ENCODE assay signal across 9 cellular contexts in the genomic region with DNA sequence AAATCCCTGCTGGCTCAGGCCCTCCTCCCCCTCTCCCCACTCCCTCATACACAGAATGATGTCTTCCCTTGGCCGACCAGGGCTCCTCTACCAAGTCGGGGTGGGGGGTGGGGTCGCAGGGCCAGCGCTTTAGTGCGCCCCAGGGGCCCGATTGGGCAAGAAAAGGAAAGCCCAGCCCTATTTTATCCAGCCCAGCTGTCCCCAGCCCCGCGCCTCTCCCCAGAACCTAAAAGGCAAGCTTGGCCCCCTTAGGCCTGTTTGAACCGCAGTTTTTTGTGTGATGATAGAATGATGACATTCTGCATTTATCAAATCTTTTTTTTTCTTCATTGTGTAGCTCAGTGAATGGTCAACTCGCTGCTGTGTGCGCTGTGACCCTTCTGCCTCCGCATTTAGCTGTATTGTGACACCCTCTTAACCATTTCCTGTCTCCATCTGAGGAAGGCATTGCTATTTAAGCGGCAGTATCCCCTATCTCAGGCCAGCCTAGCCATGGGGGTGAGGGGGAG.
A peak's percentile ranks its signal among the peaks of the same experiment; 100 is the strongest.
DNase-seq lines count a peak whose midpoint lies in the region; ATAC-seq, FAIRE-seq and TF ChIP-seq lines count a peak whose summit lies in the region.
"Had no signal": no experiment of that assay in that cellular context is flagged by ENCODE, and none has a peak within 500 bp of the region (broad histone marks: within the 10 kb centered on the region; RNA-seq: fewer than 3 reads in every experiment).

No MANE protein-coding gene starts in this region.

- H3K9me3 ChIP-seq in keratinocyte (ENCODE audit: control insufficient read depth, low read depth, low read length) (no peaks in the 10 kb centered on the region), upper lobe of left lung (no peaks in the 10 kb centered on the region), small intestine (ENCODE audit: control insufficient read depth, low read depth) (no peaks in the 10 kb centered on the region)

- H3K27me3 Mint-ChIP-seq in activated T-cell treated with anti-CD3 and anti-CD28 coated beads, Interleukin-2, amount 50 U/mL, for 72 hours (ENCODE audit: low read depth): peaks cover 78% of the 10 kb centered on the region
- H3K27me3 Mint-ChIP-seq in activated T-helper 17 cell treated with anti-CD3 and anti-CD28 coated beads, Interleukin-2, amount 50 U/mL, for 72 hours: peaks cover 47% of the 10 kb centered on the region

- H3K36me3 ChIP-seq in keratinocyte (ENCODE audit: control insufficient read depth in 2 of 2, extremely low read depth in 1 of 2, insufficient read depth in 2 of 2, low read length in 2 of 2) (no peaks in the 10 kb centered on the region), upper lobe of left lung (no peaks in the 10 kb centered on the region), small intestine (ENCODE audit: control insufficient read depth in 2 of 2, insufficient read depth in 2 of 2, low read length in 2 of 2) (no peaks in the 10 kb centered on the region)

- H3K79me2 ChIP-seq in keratinocyte (ENCODE audit: control insufficient read depth, insufficient read depth, low read length): no peaks in the 10 kb centered on the region

- H3K36me3 Mint-ChIP-seq in activated T-cell treated with anti-CD3 and anti-CD28 coated beads, Interleukin-2, amount 50 U/mL, for 72 hours (ENCODE audit: insufficient read depth in 2 of 2): peaks cover 1 to 3% of the 10 kb centered on the region in 2 donors
- no peaks in the 10 kb centered on the region for H3K36me3 Mint-ChIP-seq in activated T-helper 17 cell treated with anti-CD3 and anti-CD28 coated beads, Interleukin-2, amount 50 U/mL, for 72 hours (ENCODE audit: low read depth)

- H3K27ac ChIP-seq in keratinocyte (ENCODE audit: control insufficient read depth, insufficient read depth, low read length) (no peak overlapping the region), upper lobe of left lung (peak overlapping the region in 2 of 4 donors; percentile 18 to 48), small intestine (ENCODE audit: low read depth in 1 of 2, low read length in 1 of 2) (no peak overlapping the region)

- no peak for TF ChIP-seq CTCF in keratinocyte (optimal IDR thresholded peaks at IDR 0.05 in 1 of 3, IDR thresholded peaks at IDR 0.05 in 1 of 3, conservative IDR thresholded peaks at IDR 0.05 in 1 of 3; ENCODE audit: extremely low read depth in 1 of 3, insufficient read depth in 2 of 3, low read length in 3 of 3)
- no peak for TF ChIP-seq CTCF in upper lobe of left lung (IDR thresholded peaks at IDR 0.05)

- H4K20me1 ChIP-seq in keratinocyte (ENCODE audit: control insufficient read depth, extremely low read depth, insufficient read depth, low read length): no peaks in the 10 kb centered on the region

- no peak for DNase-seq in activated T-cell treated with anti-CD3 and anti-CD28 coated beads, Interleukin-2, amount 50 U/mL, for 72 hours
- DNase-seq in activated T-cell treated with anti-CD3 and anti-CD28 coated beads for 4 hours (no peak), keratinocyte (ENCODE audit: low read depth, low spot score) (no peak), upper lobe of left lung (no peak), small intestine (no peak)
- DNase-seq in stimulated activated CD4-positive, alpha-beta T cell treated with anti-CD3 and anti-CD28 coated beads, Interleukin-4, amount 100 ng/mL, for 24 hours: no peak

- peak overlapping the region; percentile 72 to 90 for H3K4me3 Mint-ChIP-seq in activated T-cell treated with anti-CD3 and anti-CD28 coated beads, Interleukin-2, amount 50 U/mL, for 72 hours
- H3K4me3 Mint-ChIP-seq in activated T-helper 17 cell treated with anti-CD3 and anti-CD28 coated beads, Interleukin-2, amount 50 U/mL, for 72 hours: peak overlapping the region; percentile 73

- H3K4me2 ChIP-seq in keratinocyte (ENCODE audit: control insufficient read depth, extremely low read depth, insufficient read depth, low read depth, low read length): peak overlapping the region; percentile 85

- WGBS in upper lobe of left lung, 2 donors: 19 to 25% methylated on average over 13 of the region's 13 CpGs
- whole genome bisulfite sequencing in small intestine, 3 donors: 27 to 41% (median 40%) methylated on average over 13 of the region's 13 CpGs

- no peaks in the 10 kb centered on the region for H3K9me3 Mint-ChIP-seq in activated T-cell treated with anti-CD3 and anti-CD28 coated beads, Interleukin-2, amount 50 U/mL, for 72 hours
- no peaks in the 10 kb centered on the region for H3K9me3 Mint-ChIP-seq in activated T-helper 17 cell treated with anti-CD3 and anti-CD28 coated beads, Interleukin-2, amount 50 U/mL, for 72 hours

- H3K27me3 ChIP-seq in keratinocyte (ENCODE audit: control insufficient read depth, extremely low read depth, insufficient read depth, low read length) (peaks cover 6% of the 10 kb centered on the region), upper lobe of left lung (peaks cover 0 to 10% (median 3%) of the 10 kb centered on the region in 4 donors), small intestine (ENCODE audit: control insufficient read depth in 2 of 2, insufficient read depth in 2 of 2, low read length in 2 of 2) (peaks cover 9 to 10% of the 10 kb centered on the region in 2 donors)

- FAIRE-seq in keratinocyte (lab: Jason Lieb, UNC) (peak; percentile 59), small intestine (lab: Jason Lieb, UNC) (no peak)
- FAIRE-seq: K562 had no signal

- H3K9ac ChIP-seq in keratinocyte (ENCODE audit: control insufficient read depth, extremely low read depth, insufficient read depth, low read length): peak overlapping the region; percentile 77

- no peak for TF ChIP-seq POLR2A in upper lobe of left lung (IDR thresholded peaks at IDR 0.05)

- H3K4me3 ChIP-seq in keratinocyte (ENCODE audit: control insufficient read depth in 2 of 3, extremely low read depth in 1 of 3, insufficient read depth in 2 of 3, low read depth in 1 of 3, low read length in 3 of 3) (peak overlapping the region in 2 of 3 experiments; percentile 75 to 76), upper lobe of left lung (peak overlapping the region in 3 of 4 donors; percentile 53 to 68 (median 60)), small intestine (ENCODE audit: low read depth in 1 of 2, low read length in 2 of 2) (no peak overlapping the region)
- H3K4me3 ChIP-seq: K562 had no signal

- H3K27ac Mint-ChIP-seq in activated T-cell treated with anti-CD3 and anti-CD28 coated beads, Interleukin-2, amount 50 U/mL, for 72 hours: no peak overlapping the region
- H3K27ac Mint-ChIP-seq in activated T-helper 17 cell treated with anti-CD3 and anti-CD28 coated beads, Interleukin-2, amount 50 U/mL, for 72 hours: no peak overlapping the region

- peaks cover 33% of the 10 kb centered on the region for H3K4me1 Mint-ChIP-seq in activated T-cell treated with anti-CD3 and anti-CD28 coated beads, Interleukin-2, amount 50 U/mL, for 72 hours (ENCODE audit: low read depth)
- peaks cover 24% of the 10 kb centered on the region for H3K4me1 Mint-ChIP-seq in activated T-helper 17 cell treated with anti-CD3 and anti-CD28 coated beads, Interleukin-2, amount 50 U/mL, for 72 hours

- TF ChIP-seq EP300 in upper lobe of left lung (IDR thresholded peaks at IDR 0.05): no peak

- H3K9me1 ChIP-seq in keratinocyte (ENCODE audit: control insufficient read depth, extremely low read depth, insufficient read depth, low read length): no peaks in the 10 kb centered on the region

- no peak for ATAC-seq in activated T-cell treated with anti-CD3 and anti-CD28 coated beads, Interleukin-2, amount 50 U/mL, for 72 hours (replicated peaks in 1 of 2)
- ATAC-seq in activated T-helper 17 cell treated with anti-CD3 and anti-CD28 coated beads, Interleukin-2, amount 50 U/mL, for 72 hours (replicated peaks): no peak
- ATAC-seq in upper lobe of left lung (ENCODE audit: low FRiP score in 2 of 2): peak in 1 of 2 donors; percentile 60
- ATAC-seq in GM18907 (IDR thresholded peaks at IDR 0.05; ENCODE audit: unreplicated experiment): no peak
- ATAC-seq: K562 had no signal

- dilution Hi-C loops in keratinocyte (cut with MboI; ENCODE audit: extremely low pct_ligation_motif_present, low sequenced_read_pairs): no loop called here

- H3K4me1 ChIP-seq in keratinocyte (ENCODE audit: control insufficient read depth, extremely low read depth, insufficient read depth, low read length) (peaks cover 27% of the 10 kb centered on the region), upper lobe of left lung (peaks cover 18 to 41% (median 22%) of the 10 kb centered on the region in 4 donors), small intestine (ENCODE audit: control insufficient read depth in 2 of 2, insufficient read depth in 1 of 2, low read depth in 1 of 2, low read length in 1 of 2) (no peaks in the 10 kb centered on the region)

- no peak overlapping the region for H2AFZ ChIP-seq in keratinocyte (ENCODE audit: control insufficient read depth, low read length)

Comparison
In these comparisons a context has a peak if more than half of its experiments do, and no peak if none do; other contexts are left out.
1. H3K4me3 ChIP-seq: peak in keratinocyte (2 of 3) and upper lobe of left lung (3 of 4); none in small intestine (0 of 2).